8 cellular contexts compared by ENCODE assay signal in genomic region chr15:62068787-62069170, GRCh38. TPM values are rescaled to one million over a fixed set of nuclear protein-coding genes. Genes with fewer than 3 reads are reported as not detected.
DNase-seq lines count a peak whose midpoint lies in the region; ATAC-seq and TF ChIP-seq lines count a peak whose summit lies in the region.

No MANE protein-coding gene starts in this region.

- ATAC-seq in Right ventricle myocardium superior (ENCODE audit: poor library complexity) (no peak), lower lobe of right lung (no peak), GM18907 (IDR thresholded peaks at IDR 0.05; ENCODE audit: unreplicated experiment) (no peak)
- ATAC-seq in activated naive CD8-positive, alpha-beta T cell treated with anti-CD3 and anti-CD28 coated beads, Interleukin-2, amount 10 ng/mL, durations not matched to agents 7 days and 5 days (ENCODE audit: low read depth) = no peak

- H3K36me3 Mint-ChIP-seq in activated naive CD8-positive, alpha-beta T cell treated with anti-CD3 and anti-CD28 coated beads, Interleukin-2, amount 10 ng/mL, durations not matched to agents 7 days and 5 days = no peaks in the 10 kb centered on the region

- peaks cover 15% of the 10 kb centered on the region for H3K4me1 Mint-ChIP-seq in activated naive CD8-positive, alpha-beta T cell treated with anti-CD3 and anti-CD28 coated beads, Interleukin-2, amount 10 ng/mL, durations not matched to agents 7 days and 5 days

- no peak overlapping the region for H3K27ac Mint-ChIP-seq in activated naive CD8-positive, alpha-beta T cell treated with anti-CD3 and anti-CD28 coated beads, Interleukin-2, amount 10 ng/mL, durations not matched to agents 7 days and 5 days

- H3K4me3 Mint-ChIP-seq in activated naive CD8-positive, alpha-beta T cell treated with anti-CD3 and anti-CD28 coated beads, Interleukin-2, amount 10 ng/mL, durations not matched to agents 7 days and 5 days = peak overlapping the region; percentile 49

- intact Hi-C loops in Right ventricle myocardium superior (cut with DNase I) (no loop called here), lower lobe of right lung (cut with DNase I) (no loop called here)

- H3K9me3 ChIP-seq in cardiac muscle cell (ENCODE audit: low read depth) (no peaks in the 10 kb centered on the region), lower lobe of right lung (no peaks in the 10 kb centered on the region)

- TF ChIP-seq CTCF in cardiac muscle cell (IDR thresholded peaks at IDR 0.05; ENCODE audit: low read depth, low read length) (no peak), lower lobe of right lung (IDR thresholded peaks at IDR 0.05) (no peak)

- H3K27me3 ChIP-seq in cardiac muscle cell (peaks cover 70% of the 10 kb centered on the region), lower lobe of right lung (ENCODE audit: low read depth) (no peaks in the 10 kb centered on the region)

- 51% methylated on average over 5 of the region's 5 CpGs for WGBS in urinary bladder

- H3K36me3 ChIP-seq in cardiac muscle cell (no peaks in the 10 kb centered on the region), lower lobe of right lung (no peaks in the 10 kb centered on the region), urinary bladder (ENCODE audit: insufficient read depth) (no peaks in the 10 kb centered on the region)

- H3K9me3 Mint-ChIP-seq in activated naive CD8-positive, alpha-beta T cell treated with anti-CD3 and anti-CD28 coated beads, Interleukin-2, amount 10 ng/mL, durations not matched to agents 7 days and 5 days = no peaks in the 10 kb centered on the region

- H3K4me1 ChIP-seq in cardiac muscle cell (ENCODE audit: low read depth) = no peaks in the 10 kb centered on the region
- peaks cover 27% of the 10 kb centered on the region for H3K4me1 ChIP-seq in lower lobe of right lung
- peaks cover 4% of the 10 kb centered on the region for H3K4me1 ChIP-seq in urinary bladder (ENCODE audit: insufficient read depth)

- POLR2A ChIA-PET in activated naive CD8-positive, alpha-beta T cell treated with anti-CD3 and anti-CD28 coated beads, Interleukin-2, amount 10 ng/mL, durations not matched to agents 7 days and 5 days (lab: Charles Lee) = no interaction called here

- peaks cover 54% of the 10 kb centered on the region for H3K27me3 Mint-ChIP-seq in activated naive CD8-positive, alpha-beta T cell treated with anti-CD3 and anti-CD28 coated beads, Interleukin-2, amount 10 ng/mL, durations not matched to agents 7 days and 5 days

- no peak overlapping the region for H3K27ac ChIP-seq in cardiac muscle cell
- peak overlapping the region; percentile 64 for H3K27ac ChIP-seq in lower lobe of right lung
- no peak overlapping the region for H3K27ac ChIP-seq in urinary bladder (ENCODE audit: low read depth)

- DNase-seq in cardiac muscle cell (ENCODE audit: low read depth in 1 of 2, low spot score in 1 of 2) = peak in 1 of 2 donors; percentile 40
- DNase-seq in Right ventricle myocardium superior = no peak
- no peak for DNase-seq in activated naive CD8-positive, alpha-beta T cell treated with anti-CD3 and anti-CD28 coated beads, Interleukin-2, amount 10 ng/mL, durations not matched to agents 7 days and 5 days
- no peak for DNase-seq in lower lobe of right lung
- DNase-seq in amygdala (lab: John Stamatoyannopoulos, UW) = no peak
- DNase-seq in NCI-H2107 treated with DMSO at 0.1 percent for 48 hours (lab: John Stamatoyannopoulos, UW; ENCODE audit: unreplicated experiment) = no peak

- H3K4me3 ChIP-seq in cardiac muscle cell (peak overlapping the region; percentile 20), lower lobe of right lung (peak overlapping the region; percentile 61), urinary bladder (ENCODE audit: low read depth, low read length) (peak overlapping the region; percentile 67)

RNA-seq across cellular contexts. Expression of gene C2CD4A, which starts 2.0 kb away (rescaled TPM):
- total RNA-seq in cardiac muscle cell = not detected in 2 replicates
- polyA plus RNA-seq in cardiac muscle cell = not detected in 2 replicates
- total RNA-seq in Right ventricle myocardium superior = not detected
- total RNA-seq in activated naive CD8-positive, alpha-beta T cell treated with anti-CD3 and anti-CD28 coated beads, Interleukin-2, amount 10 ng/mL, durations not matched to agents 7 days and 5 days = not detected
- 0.18 TPM for total RNA-seq in lower lobe of right lung
- 0.11 TPM for total RNA-seq in urinary bladder
- polyA plus RNA-seq in urinary bladder = 0.05 TPM

RNA-seq across cellular contexts. Expression of gene VPS13C, which starts 8.5 kb away (rescaled TPM):
- total RNA-seq in cardiac muscle cell (13.8 and 31.8 TPM in 2 replicates), Right ventricle myocardium superior (32.8 TPM), lower lobe of right lung (100 TPM), urinary bladder (202 TPM)
- polyA plus RNA-seq in cardiac muscle cell (4.5 and 8.8 TPM in 2 replicates), urinary bladder (19.5 TPM)
- total RNA-seq in activated naive CD8-positive, alpha-beta T cell treated with anti-CD3 and anti-CD28 coated beads, Interleukin-2, amount 10 ng/mL, durations not matched to agents 7 days and 5 days = 100 to 1,000 TPM in 1 of 2 experiments, 10 to 100 TPM in 1; 87.9 to 100 TPM
